Comparison of ENCODE assay signal across 7 cellular contexts in the genomic region with DNA sequence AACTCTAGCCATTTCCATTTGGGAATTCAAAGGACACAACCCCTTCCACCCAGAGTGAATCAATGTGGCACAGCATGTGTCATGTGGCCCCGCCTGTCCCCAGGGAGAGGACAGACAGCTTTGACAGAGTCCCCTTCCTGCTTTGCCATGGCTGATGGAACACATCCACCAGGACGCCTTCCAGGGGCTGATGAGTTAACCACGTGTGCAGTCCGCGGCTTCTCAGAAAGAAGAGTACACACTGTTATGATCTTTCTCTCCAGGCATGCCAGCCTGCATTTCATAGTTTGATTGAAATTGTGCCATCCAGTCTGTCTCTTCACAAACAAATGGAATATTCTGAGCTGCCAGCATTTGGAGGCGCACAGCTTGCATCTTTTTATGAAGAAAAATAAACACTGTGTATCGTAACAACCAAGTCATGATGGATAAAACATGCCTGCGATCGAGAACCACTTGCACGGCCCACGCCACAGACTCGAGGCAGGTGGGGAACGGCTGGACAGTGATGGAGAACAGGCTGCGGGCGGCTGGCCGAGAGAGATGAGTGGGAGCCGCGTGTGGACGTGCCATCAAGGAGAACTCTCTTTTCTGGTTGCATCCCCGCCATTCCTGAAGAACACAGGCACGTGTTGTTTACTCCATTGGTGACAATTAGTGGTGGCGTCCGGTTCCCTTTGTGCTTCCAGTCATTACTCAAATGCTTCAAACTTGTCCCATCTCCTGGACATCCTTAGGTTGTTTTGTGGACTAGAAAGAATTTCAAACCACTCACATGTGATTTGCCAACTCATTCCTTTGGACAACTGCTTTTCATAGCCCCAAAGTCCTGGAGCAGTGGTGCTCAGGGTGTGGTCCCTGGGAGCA.
DNase-seq lines count a peak whose midpoint lies in the region; ATAC-seq and TF ChIP-seq lines count a peak whose summit lies in the region.

No MANE protein-coding gene starts in this region.

- no peak overlapping the region for H2BK120ac ChIP-seq in H9 (ENCODE audit: low read depth, low read length, poor library complexity, severe bottlenecking)

- H3K4me1 Mint-ChIP-seq in H9 (peaks cover 4 to 7% of the 10 kb centered on the region in 2 experiments), immature natural killer cell (peaks cover 37 to 47% of the 10 kb centered on the region in 2 donors)

- no peak overlapping the region for H3K18ac ChIP-seq in H9 (ENCODE audit: insufficient read length, low read depth, low read length)

- no peaks in the 10 kb centered on the region for H3K9me3 ChIP-seq in H9 (ENCODE audit: control insufficient read depth, low read depth, low read length)
- H3K9me3 ChIP-seq in skeletal muscle satellite cell (replicated peaks; ENCODE audit: low read length), result no peaks in the 10 kb centered on the region

- no peak overlapping the region for H3K4me3 ChIP-seq in skeletal muscle satellite cell (ENCODE audit: low read length)

- H4K91ac ChIP-seq in H9 (ENCODE audit: insufficient read length, low read depth, low read length), result no peak overlapping the region

- H3K4me1 ChIP-seq in H9 (ENCODE audit: insufficient read depth, low read length) (no peaks in the 10 kb centered on the region), skeletal muscle satellite cell (ENCODE audit: control insufficient read depth, insufficient read depth, low read length) (peaks cover 18% of the 10 kb centered on the region)

- H3K4me2 ChIP-seq in H9 (ENCODE audit: insufficient read depth, insufficient read length, low read length) (peak overlapping the region; percentile 51), skeletal muscle satellite cell (ENCODE audit: low read length) (peak overlapping the region; percentile 95)

- no peak overlapping the region for H2AK5ac ChIP-seq in H9 (ENCODE audit: insufficient read length, low read length)

- H3K36me3 Mint-ChIP-seq in H9 (ENCODE audit: insufficient read depth in 1 of 3, low read depth in 3 of 3), result no peaks in the 10 kb centered on the region
- H3K36me3 Mint-ChIP-seq in immature natural killer cell, result no peaks in the 10 kb centered on the region

- H3K4ac ChIP-seq in H9 (ENCODE audit: low read depth, low read length), result no peak overlapping the region

- H3T11ph ChIP-seq in H9 (ENCODE audit: low read length), result no peak overlapping the region

- H3K23me2 ChIP-seq in H9 (ENCODE audit: insufficient read length, low read depth, low read length, poor library complexity, severe bottlenecking), result peaks cover 4% of the 10 kb centered on the region

- H4K8ac ChIP-seq in H9 (replicated peaks; ENCODE audit: insufficient read length, low read depth, low read length), result no peak overlapping the region

- DNase-seq in H9, result no peak
- peak in 46 of 56 donors; percentile 14 to 89 (median 65) for DNase-seq in amygdala (lab: John Stamatoyannopoulos, UW)
- no peak for DNase-seq in immature natural killer cell
- no peak for DNase-seq in activated CD4-positive, CD25-positive, alpha-beta regulatory T cell (lab: John Stamatoyannopoulos, UW)
- no peak for DNase-seq in DMS 273 treated with DMSO at 0.1 percent for 48 hours (lab: John Stamatoyannopoulos, UW)

- H3K14ac ChIP-seq in H9 (ENCODE audit: insufficient read depth, low read length), result no peak overlapping the region

- no peak overlapping the region for H3K9ac ChIP-seq in H9 (ENCODE audit: extremely low read depth, insufficient read length, low read length)
- no peak overlapping the region for H3K9ac ChIP-seq in skeletal muscle satellite cell (ENCODE audit: low read depth, low read length)

- no peaks in the 10 kb centered on the region for H3K79me1 ChIP-seq in H9 (ENCODE audit: insufficient read depth, low read depth, low read length, poor library complexity, severe bottlenecking)

- no peaks in the 10 kb centered on the region for H3K36me3 ChIP-seq in skeletal muscle satellite cell (ENCODE audit: insufficient read depth, low read length)

- H2BK20ac ChIP-seq in H9 (ENCODE audit: low read depth, low read length, poor library complexity, severe bottlenecking), result no peak overlapping the region

- H4K5ac ChIP-seq in H9 (ENCODE audit: insufficient read length, low read depth, low read length), result no peak overlapping the region

- H3K27me3 Mint-ChIP-seq in H9 (ENCODE audit: low read depth) (peaks cover 53% of the 10 kb centered on the region), immature natural killer cell (ENCODE audit: low read depth in 3 of 3) (peaks cover 4 to 31% (median 7%) of the 10 kb centered on the region in 3 donors)

- H2BK5ac ChIP-seq in H9 (ENCODE audit: insufficient read length, low read length), result no peak overlapping the region

- H2AFZ ChIP-seq in H9 (ENCODE audit: low read length), result no peak overlapping the region

- no peak for ATAC-seq in GM19452 (IDR thresholded peaks at IDR 0.05; ENCODE audit: unreplicated experiment)

- peak overlapping the region in 1 of 2 experiments; percentile 78; a peak in 2 of 5 replicates for H3K4me3 Mint-ChIP-seq in H9
- peak overlapping the region; percentile 26 to 88 (median 78) for H3K4me3 Mint-ChIP-seq in immature natural killer cell

- H3K27ac ChIP-seq in H9 (ENCODE audit: insufficient read length, low read depth, low read length), result no peak overlapping the region

- H3K23ac ChIP-seq in H9 (ENCODE audit: insufficient read length, low read depth, low read length), result no peak overlapping the region

- no peak overlapping the region for H2BK12ac ChIP-seq in H9 (ENCODE audit: insufficient read length, low read depth, low read length)

- H4K20me1 ChIP-seq in H9 (ENCODE audit: control insufficient read depth, insufficient read depth, insufficient read length), result no peaks in the 10 kb centered on the region

- H3K56ac ChIP-seq in H9 (ENCODE audit: insufficient read length, low read depth, low read length), result no peak overlapping the region

- peaks cover 5% of the 10 kb centered on the region for H3K27me3 ChIP-seq in H9 (ENCODE audit: insufficient read depth, low read length)
- peaks cover 61% of the 10 kb centered on the region for H3K27me3 ChIP-seq in skeletal muscle satellite cell (ENCODE audit: control insufficient read depth, insufficient read depth, low read length)

- no peaks in the 10 kb centered on the region for H3K79me2 ChIP-seq in H9 (ENCODE audit: insufficient read depth, low read length)

- no peak overlapping the region for H3K27ac Mint-ChIP-seq in H9
- no peak overlapping the region for H3K27ac Mint-ChIP-seq in immature natural killer cell

- WGBS in H9 (ENCODE audit: extremely low coverage, insufficient read length, low lambda C conversion rate), result no CpG with 5 or more reads among the region's 23 CpGs

- no peak for TF ChIP-seq CTCF in H9 (conservative IDR thresholded peaks at IDR 0.05)

- no peak overlapping the region for H2BK15ac ChIP-seq in H9 (ENCODE audit: low read depth, low read length)

- no peaks in the 10 kb centered on the region for H3K9me3 Mint-ChIP-seq in H9
- no peaks in the 10 kb centered on the region for H3K9me3 Mint-ChIP-seq in immature natural killer cell

Comparison
In these comparisons a context has a peak if more than half of its experiments do, and no peak if none do; other contexts are left out.
1. DNase-seq: peak in amygdala (46 of 56); none in H9 (single experiment), immature natural killer cell (0 of 3), activated CD4-positive, CD25-positive, alpha-beta regulatory T cell (0 of 4) and DMS 273 treated with DMSO at 0.1 percent for 48 hours (single experiment).